In the genomic region with DNA sequence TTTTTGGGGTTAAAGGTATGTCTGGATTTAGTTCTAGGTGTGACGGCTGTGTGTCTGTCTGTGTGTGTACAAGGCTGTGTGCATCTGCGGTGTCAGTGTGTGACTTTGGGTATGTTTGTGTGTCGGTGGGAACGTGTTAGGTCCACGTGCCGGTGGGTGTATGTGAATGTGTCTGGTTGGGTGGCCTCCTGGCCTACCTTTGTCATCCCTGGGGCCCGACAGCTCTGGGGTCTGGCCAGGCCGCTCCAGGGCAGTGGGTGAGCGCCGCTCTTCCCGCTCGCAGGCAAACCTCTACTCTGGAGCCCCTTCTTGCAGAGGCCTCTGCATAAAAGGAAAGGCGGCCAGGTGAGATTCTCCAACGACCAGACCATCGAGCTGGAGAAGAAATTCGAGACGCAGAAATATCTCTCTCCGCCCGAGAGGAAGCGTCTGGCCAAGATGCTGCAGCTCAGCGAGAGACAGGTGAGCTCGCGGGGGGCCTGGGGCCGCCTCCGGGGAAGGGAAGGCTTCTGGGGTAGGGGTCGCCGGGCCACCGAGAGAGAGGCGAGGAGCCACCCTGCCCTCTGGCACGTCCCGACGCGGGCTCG, we compare ENCODE assay signal across 8 cellular contexts. TPM values are rescaled to one million over a fixed set of nuclear protein-coding genes. Genes with fewer than 3 reads are reported as not detected.
A peak's percentile ranks its signal among the peaks of the same experiment; 100 is the strongest.
DNase-seq lines count a peak whose midpoint lies in the region; ATAC-seq and TF ChIP-seq lines count a peak whose summit lies in the region.

No MANE protein-coding gene starts in this region.

- peaks cover 6% of the 10 kb centered on the region for H3K4me1 Mint-ChIP-seq in activated T-helper 17 cell treated with anti-CD3 and anti-CD28 coated beads, Interleukin-2, amount 50 U/mL, for 72 hours
- H3K4me1 Mint-ChIP-seq in stimulated activated memory B cell treated with anti-CD40 and anti-IgM and Interleukin-4, amounts not matched to agents 10 μg/mL and 1 μg/mL and 100 μg/mL, for 72 hours = peaks cover 53% of the 10 kb centered on the region

- H3K36me3 Mint-ChIP-seq in activated T-helper 17 cell treated with anti-CD3 and anti-CD28 coated beads, Interleukin-2, amount 50 U/mL, for 72 hours (ENCODE audit: low read depth) = peaks cover 9% of the 10 kb centered on the region
- peaks cover 14% of the 10 kb centered on the region for H3K36me3 Mint-ChIP-seq in stimulated activated memory B cell treated with anti-CD40 and anti-IgM and Interleukin-4, amounts not matched to agents 10 μg/mL and 1 μg/mL and 100 μg/mL, for 72 hours

- H3K9me3 ChIP-seq in HEK293 (ENCODE audit: control insufficient read depth, insufficient read depth, low read depth, low read length) = no peaks in the 10 kb centered on the region

- CTCF ChIA-PET in HEK293 (lab: Yijun Ruan, JAX) = no interaction called here

- H3K4me3 ChIP-seq in HEK293 (ENCODE audit: low read depth, low read length) = no peak overlapping the region

- peaks cover 48% of the 10 kb centered on the region for H3K27me3 Mint-ChIP-seq in activated T-helper 17 cell treated with anti-CD3 and anti-CD28 coated beads, Interleukin-2, amount 50 U/mL, for 72 hours
- no peaks in the 10 kb centered on the region for H3K27me3 Mint-ChIP-seq in stimulated activated memory B cell treated with anti-CD40 and anti-IgM and Interleukin-4, amounts not matched to agents 10 μg/mL and 1 μg/mL and 100 μg/mL, for 72 hours

- no peak for ATAC-seq in activated T-helper 17 cell treated with anti-CD3 and anti-CD28 coated beads, Interleukin-2, amount 50 U/mL, for 72 hours (replicated peaks)
- ATAC-seq in stimulated activated memory B cell treated with anti-CD40 and anti-IgM and Interleukin-4, amounts not matched to agents 10 μg/mL and 1 μg/mL and 100 μg/mL, for 72 hours = no peak
- ATAC-seq in HG02840 (IDR thresholded peaks at IDR 0.05; ENCODE audit: low FRiP score, unreplicated experiment) = no peak

- H3K36me3 ChIP-seq in HEK293 (ENCODE audit: control insufficient read depth in 2 of 2, insufficient read depth in 1 of 2, low read length in 2 of 2) = peaks cover 0 to 15% of the 10 kb centered on the region in 2 experiments; a peak in 1 of 3 replicates

- no peak overlapping the region for H3K27ac ChIP-seq in HEK293 (ENCODE audit: extremely low read depth, low read depth, low read length)

- POLR2A ChIA-PET in HEK293 (lab: Yijun Ruan, JAX) = no interaction called here

- DNase-seq in left kidney (ENCODE audit: low read depth, low spot score) = peak; percentile 49
- no peak for DNase-seq in NCI-H2107 treated with DMSO at 0.1 percent for 48 hours (lab: John Stamatoyannopoulos, UW; ENCODE audit: unreplicated experiment)
- no peak for DNase-seq in GOT3 (lab: John Stamatoyannopoulos, UW)
- DNase-seq in NCI-H2029 treated with DMSO at 0.1 percent for 48 hours (lab: John Stamatoyannopoulos, UW) = no peak

- TF ChIP-seq CTCF in HEK293 (tag by site-specific recombination; IDR thresholded peaks at IDR 0.05) = no peak

- H3K27ac Mint-ChIP-seq in activated T-helper 17 cell treated with anti-CD3 and anti-CD28 coated beads, Interleukin-2, amount 50 U/mL, for 72 hours = no peak overlapping the region
- peak overlapping the region; percentile 100 for H3K27ac Mint-ChIP-seq in stimulated activated memory B cell treated with anti-CD40 and anti-IgM and Interleukin-4, amounts not matched to agents 10 μg/mL and 1 μg/mL and 100 μg/mL, for 72 hours

- H3K4me3 Mint-ChIP-seq in activated T-helper 17 cell treated with anti-CD3 and anti-CD28 coated beads, Interleukin-2, amount 50 U/mL, for 72 hours = peak overlapping the region; percentile 68
- H3K4me3 Mint-ChIP-seq in stimulated activated memory B cell treated with anti-CD40 and anti-IgM and Interleukin-4, amounts not matched to agents 10 μg/mL and 1 μg/mL and 100 μg/mL, for 72 hours = peak overlapping the region; percentile 96

- no peaks in the 10 kb centered on the region for H3K9me3 Mint-ChIP-seq in activated T-helper 17 cell treated with anti-CD3 and anti-CD28 coated beads, Interleukin-2, amount 50 U/mL, for 72 hours
- H3K9me3 Mint-ChIP-seq in stimulated activated memory B cell treated with anti-CD40 and anti-IgM and Interleukin-4, amounts not matched to agents 10 μg/mL and 1 μg/mL and 100 μg/mL, for 72 hours = no peaks in the 10 kb centered on the region

- H3K4me1 ChIP-seq in HEK293 (ENCODE audit: control insufficient read depth, insufficient read depth, low read length) = peaks cover 6% of the 10 kb centered on the region

TF ChIP-seq in HEK293, 187 proteins besides CTCF, POLR2A, EP300 and RAD21:
- TF ChIP-seq ZNF202 (tag by site-specific recombination; IDR thresholded peaks at IDR 0.05; ENCODE audit: borderline replicate concordance) = peak; percentile 60; the same call in 1 of the 2 replicates
- TF ChIP-seq ZNF777 (tag by site-specific recombination; IDR thresholded peaks at IDR 0.05; ENCODE audit: borderline replicate concordance) = no peak

RNA-seq across cellular contexts. Expression of a gene that starts 2.4 kb away (rescaled TPM):
- total RNA-seq in activated T-helper 17 cell treated with anti-CD3 and anti-CD28 coated beads, Interleukin-2, amount 50 U/mL, for 72 hours = 1 to 10 TPM in 1 of 2 donors, under 1 TPM in 1; 0.53 to 1.9 TPM
